Comparison of ENCODE assay signal across 1 cellular context in the genomic region with DNA sequence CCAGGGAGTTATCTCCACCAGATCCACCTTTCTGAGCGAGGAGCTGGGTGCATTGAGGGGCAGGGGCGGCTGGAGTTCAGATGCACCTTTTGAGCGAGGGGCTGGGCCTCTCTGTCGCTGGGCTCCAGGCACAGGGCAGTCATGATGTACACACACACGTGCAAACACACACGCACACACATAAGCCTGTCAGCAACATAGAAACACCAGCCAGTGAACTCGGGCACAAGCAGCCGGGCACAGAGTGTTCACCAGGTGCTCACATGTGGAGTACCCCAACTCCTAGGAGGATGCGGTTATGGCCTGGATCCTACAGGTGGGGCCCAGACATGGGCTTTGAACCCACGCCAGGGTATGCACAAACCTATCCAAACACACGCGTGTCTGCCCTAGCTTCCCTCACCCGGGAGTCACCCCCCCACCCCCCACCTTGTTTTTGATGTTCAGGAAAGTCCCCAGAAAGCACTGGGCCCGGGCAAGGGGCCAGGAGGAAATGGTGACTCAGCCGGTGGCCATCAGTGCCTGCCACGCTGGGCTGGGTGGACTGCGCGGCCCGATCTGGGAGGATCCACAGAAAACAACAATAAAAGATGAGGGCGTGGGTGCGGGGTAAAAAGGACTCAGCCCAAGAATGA.
TF ChIP-seq lines count a peak whose summit lies in the region.

No MANE protein-coding gene starts in this region.

TF ChIP-seq in GM12878, 131 proteins besides CTCF, POLR2A, EP300 and RAD21 (continued from another document):
- TF ChIP-seq, protein P1, sequence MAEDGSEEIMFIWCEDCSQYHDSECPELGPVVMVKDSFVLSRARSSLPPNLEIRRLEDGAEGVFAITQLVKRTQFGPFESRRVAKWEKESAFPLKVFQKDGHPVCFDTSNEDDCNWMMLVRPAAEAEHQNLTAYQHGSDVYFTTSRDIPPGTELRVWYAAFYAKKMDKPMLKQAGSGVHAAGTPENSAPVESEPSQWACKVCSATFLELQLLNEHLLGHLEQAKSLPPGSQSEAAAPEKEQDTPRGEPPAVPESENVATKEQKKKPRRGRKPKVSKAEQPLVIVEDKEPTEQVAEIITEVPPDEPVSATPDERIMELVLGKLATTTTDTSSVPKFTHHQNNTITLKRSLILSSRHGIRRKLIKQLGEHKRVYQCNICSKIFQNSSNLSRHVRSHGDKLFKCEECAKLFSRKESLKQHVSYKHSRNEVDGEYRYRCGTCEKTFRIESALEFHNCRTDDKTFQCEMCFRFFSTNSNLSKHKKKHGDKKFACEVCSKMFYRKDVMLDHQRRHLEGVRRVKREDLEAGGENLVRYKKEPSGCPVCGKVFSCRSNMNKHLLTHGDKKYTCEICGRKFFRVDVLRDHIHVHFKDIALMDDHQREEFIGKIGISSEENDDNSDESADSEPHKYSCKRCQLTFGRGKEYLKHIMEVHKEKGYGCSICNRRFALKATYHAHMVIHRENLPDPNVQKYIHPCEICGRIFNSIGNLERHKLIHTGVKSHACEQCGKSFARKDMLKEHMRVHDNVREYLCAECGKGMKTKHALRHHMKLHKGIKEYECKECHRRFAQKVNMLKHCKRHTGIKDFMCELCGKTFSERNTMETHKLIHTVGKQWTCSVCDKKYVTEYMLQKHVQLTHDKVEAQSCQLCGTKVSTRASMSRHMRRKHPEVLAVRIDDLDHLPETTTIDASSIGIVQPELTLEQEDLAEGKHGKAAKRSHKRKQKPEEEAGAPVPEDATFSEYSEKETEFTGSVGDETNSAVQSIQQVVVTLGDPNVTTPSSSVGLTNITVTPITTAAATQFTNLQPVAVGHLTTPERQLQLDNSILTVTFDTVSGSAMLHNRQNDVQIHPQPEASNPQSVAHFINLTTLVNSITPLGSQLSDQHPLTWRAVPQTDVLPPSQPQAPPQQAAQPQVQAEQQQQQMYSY (CRISPR knock-in tag; IDR thresholded peaks at IDR 0.05), result no peak
- TF ChIP-seq EGR1 (IDR thresholded peaks at IDR 0.05; ENCODE audit: borderline replicate concordance in 1 of 2, low read depth in 2 of 2, low read length in 2 of 2) (no peak), TBL1XR1 (IDR thresholded peaks at IDR 0.05; ENCODE audit: low read depth, low read length) (no peak; the same call in 1 of the 2 replicates), NR2C2 (IDR thresholded peaks at IDR 0.05; ENCODE audit: borderline replicate concordance, control insufficient read depth, insufficient read length, low read depth) (no peak), RFX5 (IDR thresholded peaks at IDR 0.05; ENCODE audit: low read depth, low read length) (no peak), POLR2AphosphoS2 (IDR thresholded peaks at IDR 0.05; ENCODE audit: low read depth, low read length) (0 out of 2 replicates have a peak, but pooled peaks have one; percentile 30), RB1 (IDR thresholded peaks at IDR 0.05; ENCODE audit: borderline replicate concordance) (no peak), SP1 (IDR thresholded peaks at IDR 0.05; ENCODE audit: low read depth, low read length) (no peak), NR2F1 (conservative IDR thresholded peaks at IDR 0.05) (no peak), BHLHE40 (IDR thresholded peaks at IDR 0.05; ENCODE audit: borderline replicate concordance in 1 of 2, low read depth in 2 of 2, low read length in 1 of 2) (peak; percentile 1 to 68; a peak in 2 of 4 replicates), YBX1 (IDR thresholded peaks at IDR 0.05) (no peak), BRCA1 (IDR thresholded peaks at IDR 0.05; ENCODE audit: low read depth, low read length) (no peak), BACH1 (IDR thresholded peaks at IDR 0.05; ENCODE audit: borderline replicate concordance) (peak; percentile 48; the same call in 1 of the 2 replicates)
- TF ChIP-seq, protein P2, sequence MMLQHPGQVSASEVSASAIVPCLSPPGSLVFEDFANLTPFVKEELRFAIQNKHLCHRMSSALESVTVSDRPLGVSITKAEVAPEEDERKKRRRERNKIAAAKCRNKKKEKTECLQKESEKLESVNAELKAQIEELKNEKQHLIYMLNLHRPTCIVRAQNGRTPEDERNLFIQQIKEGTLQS (IDR thresholded peaks at IDR 0.05; ENCODE audit: borderline replicate concordance, extremely low read depth, low read depth, low read length), result no peak
- TF ChIP-seq, protein P3, sequence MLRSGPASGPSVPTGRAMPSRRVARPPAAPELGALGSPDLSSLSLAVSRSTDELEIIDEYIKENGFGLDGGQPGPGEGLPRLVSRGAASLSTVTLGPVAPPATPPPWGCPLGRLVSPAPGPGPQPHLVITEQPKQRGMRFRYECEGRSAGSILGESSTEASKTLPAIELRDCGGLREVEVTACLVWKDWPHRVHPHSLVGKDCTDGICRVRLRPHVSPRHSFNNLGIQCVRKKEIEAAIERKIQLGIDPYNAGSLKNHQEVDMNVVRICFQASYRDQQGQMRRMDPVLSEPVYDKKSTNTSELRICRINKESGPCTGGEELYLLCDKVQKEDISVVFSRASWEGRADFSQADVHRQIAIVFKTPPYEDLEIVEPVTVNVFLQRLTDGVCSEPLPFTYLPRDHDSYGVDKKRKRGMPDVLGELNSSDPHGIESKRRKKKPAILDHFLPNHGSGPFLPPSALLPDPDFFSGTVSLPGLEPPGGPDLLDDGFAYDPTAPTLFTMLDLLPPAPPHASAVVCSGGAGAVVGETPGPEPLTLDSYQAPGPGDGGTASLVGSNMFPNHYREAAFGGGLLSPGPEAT (IDR thresholded peaks at IDR 0.05; ENCODE audit: low read depth), result no peak
